In genomic region chr4:119394826-119395225, GRCh38 we compare ENCODE assay signal across 23 cellular contexts.
"Had no signal": no experiment of that assay in that cellular context is flagged by ENCODE, and none has a peak within 500 bp of the region (broad histone marks: within the 10 kb centered on the region; RNA-seq: fewer than 3 reads in every experiment).

No MANE protein-coding gene starts in this region.

- H3K27ac Mint-ChIP-seq: memory B cell; mesothelial cell of epicardium; natural killer cell; progenitor cell of endocrine pancreas; stimulated activated effector memory CD8-positive, alpha-beta T cell treated with anti-CD3 and anti-CD28 coated beads, Interleukin-12 subunit alpha, Interleukin-12 subunit beta, amount 100 ng/mL, for 72 hours had no signal

- H3K9me3 Mint-ChIP-seq: memory B cell; mesothelial cell of epicardium; natural killer cell; stimulated activated effector memory CD8-positive, alpha-beta T cell treated with anti-CD3 and anti-CD28 coated beads, Interleukin-12 subunit alpha, Interleukin-12 subunit beta, amount 100 ng/mL, for 72 hours had no signal

- H3K27ac ChIP-seq: foreskin keratinocyte, heart left ventricle, left ventricle myocardium inferior, lower lobe of right lung, pancreas, suprapubic skin, tibial artery, upper lobe of right lung, vagina had no signal

- H3K9me3 ChIP-seq: heart left ventricle, left ventricle myocardium inferior, lower lobe of right lung, pancreas, suprapubic skin, tibial artery, upper lobe of right lung, vagina had no signal

- H3K4me3 ChIP-seq: heart left ventricle, left ventricle myocardium inferior, lower lobe of right lung, pancreas, smooth muscle cell, suprapubic skin, tibial artery, upper lobe of right lung, vagina had no signal

- H3K36me3 Mint-ChIP-seq: natural killer cell; stimulated activated effector memory CD8-positive, alpha-beta T cell treated with anti-CD3 and anti-CD28 coated beads, Interleukin-12 subunit alpha, Interleukin-12 subunit beta, amount 100 ng/mL, for 72 hours had no signal

- H3K36me3 ChIP-seq: heart left ventricle, left ventricle myocardium inferior, lower lobe of right lung, pancreas, suprapubic skin, tibial artery, upper lobe of right lung, vagina had no signal

- DNase-seq: erythroblast; foreskin keratinocyte; heart left ventricle; hypothalamus; left ventricle myocardium inferior; lower lobe of right lung; natural killer cell; nucleus accumbens; pancreas; right cardiac atrium; stimulated activated CD4-positive, alpha-beta T cell treated with anti-CD3 and anti-CD28 coated beads, Interleukin-2, amount 100 ng/mL, for 48 hours; stimulated activated CD8-positive, alpha-beta memory T cell treated with anti-CD3 and anti-CD28 coated beads, Interleukin-4, amount 100 ng/mL, for 48 hours; stimulated activated naive CD8-positive, alpha-beta T cell treated with anti-CD3 and anti-CD28 coated beads, Interleukin-15, Interleukin-2, amounts not matched to agents 100 U/mL and 50 U/mL, for 24 hours; tibial artery; upper lobe of right lung had no signal

- H3K4me1 Mint-ChIP-seq: memory B cell; mesothelial cell of epicardium; natural killer cell; neural crest cell; stimulated activated effector memory CD8-positive, alpha-beta T cell treated with anti-CD3 and anti-CD28 coated beads, Interleukin-12 subunit alpha, Interleukin-12 subunit beta, amount 100 ng/mL, for 72 hours had no signal

- H3K4me1 ChIP-seq: foreskin keratinocyte, heart left ventricle, left ventricle myocardium inferior, lower lobe of right lung, pancreas, suprapubic skin, tibial artery, upper lobe of right lung, vagina had no signal

- H3K27me3 ChIP-seq: foreskin keratinocyte, heart left ventricle, pancreas, suprapubic skin, tibial artery, upper lobe of right lung, vagina had no signal

- H3K4me3 Mint-ChIP-seq: memory B cell; mesothelial cell of epicardium; natural killer cell; neural crest cell; stimulated activated effector memory CD8-positive, alpha-beta T cell treated with anti-CD3 and anti-CD28 coated beads, Interleukin-12 subunit alpha, Interleukin-12 subunit beta, amount 100 ng/mL, for 72 hours had no signal

- H3K4me2 ChIP-seq: smooth muscle cell had no signal

- H3K27me3 Mint-ChIP-seq: memory B cell, progenitor cell of endocrine pancreas had no signal

- ATAC-seq: foreskin keratinocyte; heart left ventricle; lower lobe of right lung; natural killer cell; pancreas; right cardiac atrium; stimulated activated effector memory CD8-positive, alpha-beta T cell treated with anti-CD3 and anti-CD28 coated beads, Interleukin-12 subunit alpha, Interleukin-12 subunit beta, amount 100 ng/mL, for 72 hours; stimulated activated naive CD8-positive, alpha-beta T cell treated with anti-CD3 and anti-CD28 coated beads, Interleukin-15, Interleukin-2, amounts not matched to agents 100 U/mL and 50 U/mL, for 24 hours; upper lobe of right lung had no signal
